In the genomic region with DNA sequence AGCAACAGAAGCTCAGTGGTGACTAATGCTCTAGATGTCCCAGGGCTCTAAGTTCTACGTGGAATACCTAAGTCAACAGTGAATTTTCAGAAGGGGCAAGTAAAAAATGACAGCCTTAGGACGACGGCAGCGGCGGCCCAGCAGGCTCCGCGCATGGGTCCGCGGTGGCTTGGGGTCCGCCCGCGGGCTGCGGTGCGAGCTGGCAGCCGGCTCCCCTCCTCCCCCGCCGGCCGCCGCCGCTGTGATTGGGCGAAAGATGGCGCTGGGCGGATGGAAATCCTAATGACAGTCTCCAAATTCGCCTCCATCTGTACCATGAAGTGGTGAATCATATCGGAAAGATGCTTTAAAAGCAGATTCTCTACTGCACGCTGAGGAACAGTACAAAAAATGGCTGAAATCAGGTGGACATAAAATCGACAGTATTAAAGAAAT, we compare ENCODE assay signal across 8 cellular contexts.
DNase-seq lines count a peak whose midpoint lies in the region; ATAC-seq, FAIRE-seq and TF ChIP-seq lines count a peak whose summit lies in the region.

No MANE protein-coding gene starts in this region.

- no peaks in the 10 kb centered on the region for H3K79me2 ChIP-seq in PC-9 (ENCODE audit: low read depth)

- H3K27me3 ChIP-seq in PC-9 (ENCODE audit: insufficient read depth, low read depth) (no peaks in the 10 kb centered on the region), gastrocnemius medialis (no peaks in the 10 kb centered on the region)

- H3K4me3 ChIP-seq in PC-9 = peak overlapping the region; percentile 59
- H3K4me3 ChIP-seq in gastrocnemius medialis = peak overlapping the region; percentile 49 to 60 (median 56)

- DNase-seq in A172 (ENCODE audit: low spot score) (peak; percentile 69), H54 (ENCODE audit: insufficient read length, low spot score) (peak; percentile 52), PC-9 (peak; percentile 22 to 44), hypothalamus (lab: John Stamatoyannopoulos, UW) (peak in 28 of 51 donors; percentile 8 to 68 (median 23)), gastrocnemius medialis (no peak), CD14-positive monocyte (ENCODE audit: low spot score) (no peak)

- H3K9me3 Mint-ChIP-seq in CD14-positive monocyte = peaks cover 0 to 5% (median 0%) of the 10 kb centered on the region in 7 donors

- H3K36me3 Mint-ChIP-seq in CD14-positive monocyte = peaks cover 0 to 2% of the 10 kb centered on the region in 2 donors

- H3K4me1 Mint-ChIP-seq in CD14-positive monocyte = peaks cover 12% of the 10 kb centered on the region

- POLR2A ChIA-PET in PC-9 (lab: Charles Lee; ENCODE audit: unreplicated experiment) = interaction anchor here (0.7 kb wide), 1 partner anchor 34 kb away, joined by 12 read pairs; no protein-coding TSS in a partner anchor

- no peaks in the 10 kb centered on the region; the same call in 1 of the 2 replicates for H3F3A ChIP-seq in PC-9 (ENCODE audit: insufficient read depth, low read depth)

- H3K4me1 ChIP-seq in PC-9 (replicated peaks; ENCODE audit: insufficient read depth) (peaks cover 20% of the 10 kb centered on the region), gastrocnemius medialis (peaks cover 31 to 37% of the 10 kb centered on the region in 2 donors)

- no peak overlapping the region for H3K27ac Mint-ChIP-seq in CD14-positive monocyte

- peak; percentile 12 to 56 for ATAC-seq in gastrocnemius medialis
- no peak for ATAC-seq in HG03095 (IDR thresholded peaks at IDR 0.05; ENCODE audit: unreplicated experiment)

- H4K20me1 ChIP-seq in PC-9 (ENCODE audit: insufficient read depth) = no peaks in the 10 kb centered on the region

- H3K9me2 ChIP-seq in PC-9 (ENCODE audit: insufficient read depth) = no peaks in the 10 kb centered on the region

- H3K27me3 Mint-ChIP-seq in CD14-positive monocyte (ENCODE audit: low read depth in 3 of 3) = peaks cover 45 to 67% (median 61%) of the 10 kb centered on the region in 3 donors

- H3K36me3 ChIP-seq in PC-9 (ENCODE audit: low read depth) (no peaks in the 10 kb centered on the region), gastrocnemius medialis (no peaks in the 10 kb centered on the region)

- no TSS peak for BruUV-seq in PC-9 (replicated peaks; lab: Mats Ljungman, UMichigan)

- no peak overlapping the region for H3K27ac ChIP-seq in PC-9
- peak overlapping the region; percentile 60 for H3K27ac ChIP-seq in angular gyrus (ENCODE audit: low read depth, low read length)
- peak overlapping the region; percentile 72 to 91 (median 80) for H3K27ac ChIP-seq in gastrocnemius medialis

- intact Hi-C loops in PC-9 (cut with micrococcal nuclease; ENCODE audit: unreplicated experiment) = no loop called here
- intact Hi-C loops in gastrocnemius medialis (cut with DNase I; ENCODE audit: low total_unique reads) = loop anchor here (5.0 kb wide), 3 partner anchors 36 to 151 kb away; partner anchors contain the start of genes ATL2 and HNRNPLL
- intact Hi-C loops in CD14-positive monocyte (cut with micrococcal nuclease) = no loop called here

- H2AFZ ChIP-seq in PC-9 = peak overlapping the region; percentile 70; the same call in 1 of the 2 replicates

- CTCF ChIA-PET in PC-9 (lab: Charles Lee) = interaction anchor here (0.6 to 0.8 kb wide), 4 partner anchors 71 to 1130 kb away, joined by 3 to 8 read pairs (median 5); no protein-coding TSS in a partner anchor

- TF ChIP-seq POLR2A in H54 (IDR thresholded peaks at IDR 0.05; ENCODE audit: low read depth, low read length) (peak; percentile 18; the same call in 1 of the 2 replicates), gastrocnemius medialis (IDR thresholded peaks at IDR 0.05) (no peak)

- FAIRE-seq in H54 (lab: Jason Lieb, UNC) = peak; percentile 20

- peak overlapping the region in 1 of 2 donors; percentile 86 for H3K4me3 Mint-ChIP-seq in CD14-positive monocyte

- in situ Hi-C loops in gastrocnemius medialis (cut with MboI; ENCODE audit: low sequenced_read_pairs in 4 of 4) = loop anchor here in 3 of 4 donors (25.0 kb wide), 1 partner anchor 216 kb away; no protein-coding TSS in a partner anchor

- H3K9me3 ChIP-seq in PC-9 (ENCODE audit: insufficient read depth, low read depth) (no peaks in the 10 kb centered on the region), gastrocnemius medialis (no peaks in the 10 kb centered on the region)

- H3K4me2 ChIP-seq in PC-9 = peak overlapping the region; percentile 79

- no peak for TF ChIP-seq CTCF in PC-9 (conservative IDR thresholded peaks at IDR 0.05)
- TF ChIP-seq CTCF in gastrocnemius medialis (IDR thresholded peaks at IDR 0.05 in 4 of 5, conservative IDR thresholded peaks at IDR 0.05 in 1 of 5) = no peak
- TF ChIP-seq CTCF in CD14-positive monocyte (IDR thresholded peaks at IDR 0.05) = no peak

Comparison
In these comparisons a context has a peak if more than half of its experiments do, and no peak if none do; other contexts are left out.
1. DNase-seq: peak in A172 (single experiment), H54 (single experiment), PC-9 (2 of 2) and hypothalamus (28 of 51); none in gastrocnemius medialis (0 of 2) and CD14-positive monocyte (single experiment).